Comparison of ENCODE assay signal across 1 cellular context in the genomic region with DNA sequence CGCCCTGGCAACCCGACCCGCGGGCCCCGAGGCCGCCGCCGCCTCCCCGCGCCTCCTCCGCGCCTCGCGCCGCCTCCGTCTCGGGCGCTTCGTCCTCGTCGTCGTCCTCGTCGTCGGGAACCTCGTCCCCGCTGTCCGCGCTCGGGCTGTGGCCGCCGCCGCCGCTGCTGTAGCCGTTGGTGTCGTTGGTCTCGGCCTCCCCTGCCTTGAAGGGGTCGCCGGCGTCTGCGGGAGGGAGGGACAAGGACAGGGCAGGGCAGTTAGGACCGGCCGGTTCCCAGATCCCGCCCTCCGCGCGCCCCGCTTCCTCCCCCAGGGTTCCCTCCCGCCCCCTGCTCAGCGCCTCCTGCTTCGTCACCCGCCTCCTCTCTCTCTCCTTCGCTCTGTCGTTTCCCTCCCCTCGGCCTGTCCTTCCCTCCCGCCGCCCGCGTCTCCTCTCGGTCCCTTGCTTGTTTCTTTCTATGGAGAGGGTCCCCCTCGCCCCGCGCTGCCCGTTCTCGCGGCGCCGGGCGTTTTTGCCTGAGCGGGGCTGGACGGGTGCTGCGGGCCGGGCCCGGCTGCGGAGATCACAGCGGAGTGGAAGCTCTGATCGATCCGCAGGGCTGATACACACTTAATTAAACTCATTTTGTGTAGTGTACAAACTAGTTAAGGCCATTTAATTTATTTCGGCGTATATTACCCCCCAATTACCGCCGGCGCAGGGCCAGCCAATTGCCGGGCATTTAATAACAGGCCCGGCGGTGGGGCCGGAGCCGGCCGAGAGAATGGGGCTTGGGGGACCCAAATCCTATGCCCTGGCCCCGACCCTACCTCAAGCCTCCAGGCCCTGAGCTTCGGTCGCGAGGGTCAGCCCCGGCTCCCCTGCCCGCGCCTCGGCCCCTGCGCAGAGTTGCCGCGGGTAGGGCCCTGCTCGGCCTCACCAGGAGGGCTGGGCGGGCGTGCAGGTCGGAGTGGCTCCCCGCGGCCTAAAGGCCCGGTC.
TF ChIP-seq lines count a peak whose summit lies in the region.

No MANE protein-coding gene starts in this region.

TF ChIP-seq in endothelial cell of umbilical vein, 7 proteins besides CTCF, POLR2A, EP300 and RAD21:
- TF ChIP-seq EZH2 (IDR thresholded peaks at IDR 0.05; ENCODE audit: borderline replicate concordance, low read depth, low read length, severe bottlenecking) (peak; percentile 80), FOS (IDR thresholded peaks at IDR 0.05; ENCODE audit: borderline replicate concordance, insufficient read depth, low read length) (no peak), MYC (IDR thresholded peaks at IDR 0.05; ENCODE audit: low read depth, low read length) (no peak), GATA2 (IDR thresholded peaks at IDR 0.05; ENCODE audit: insufficient read depth, insufficient read length, low read depth, low read length) (no peak)
